Comparison of ENCODE assay signal across 15 cellular contexts in genomic region chr12:121532503-121533390, GRCh38. TPM values are rescaled to one million over a fixed set of nuclear protein-coding genes. Genes with fewer than 3 reads are reported as not detected.
DNase-seq lines count a peak whose midpoint lies in the region; ATAC-seq, FAIRE-seq and TF ChIP-seq lines count a peak whose summit lies in the region.
"Had no signal": no experiment of that assay in that cellular context is flagged by ENCODE, and none has a peak within 500 bp of the region (broad histone marks: within the 10 kb centered on the region; RNA-seq: fewer than 3 reads in every experiment).

No MANE protein-coding gene starts in this region.

- CTCF ChIA-PET in CD4-positive, alpha-beta T cell (lab: Charles Lee): no interaction called here
- CTCF ChIA-PET in OCI-LY7 (lab: Charles Lee; ENCODE audit: unreplicated experiment): no interaction called here

- TF ChIP-seq CTCF in CD4-positive, alpha-beta T cell (IDR thresholded peaks at IDR 0.05): no peak
- TF ChIP-seq CTCF in parathyroid adenoma (IDR thresholded peaks at IDR 0.05) (no peak), OCI-LY7 (conservative IDR thresholded peaks at IDR 0.05; ENCODE audit: low read length) (no peak), D721Med (IDR thresholded peaks at IDR 0.05; ENCODE audit: insufficient read depth, missing control alignments) (no peak)

- H3K4me3 Mint-ChIP-seq in CD4-positive, alpha-beta T cell: no peak overlapping the region
- peak overlapping the region; percentile 20 to 82 (median 58) for H3K4me3 Mint-ChIP-seq in IgD-negative memory B cell

- H4K20me1 ChIP-seq in OCI-LY7 (ENCODE audit: insufficient read depth, low read length): no peaks in the 10 kb centered on the region

- peaks cover 28% of the 10 kb centered on the region for H3K79me2 ChIP-seq in parathyroid adenoma
- H3K79me2 ChIP-seq in OCI-LY7 (ENCODE audit: insufficient read depth, low read depth, low read length): no peaks in the 10 kb centered on the region

- H3K4me2 ChIP-seq in parathyroid adenoma (ENCODE audit: low read length): no peak overlapping the region
- H3K4me2 ChIP-seq in OCI-LY7 (ENCODE audit: low read length): no peak overlapping the region
- H3K4me2 ChIP-seq: KMS-11 had no signal

- BruUV-seq in OCI-LY7 (replicated peaks; lab: Mats Ljungman, UMichigan): no TSS peak

- H3K27ac Mint-ChIP-seq in CD4-positive, alpha-beta T cell: peak overlapping the region; percentile 76
- H3K27ac Mint-ChIP-seq in IgD-negative memory B cell: peak overlapping the region; percentile 82 to 96 (median 95)

- peaks cover 63% of the 10 kb centered on the region for H3K4me1 Mint-ChIP-seq in CD4-positive, alpha-beta T cell (ENCODE audit: low read depth)
- peaks cover 43 to 48% (median 48%) of the 10 kb centered on the region in 3 donors for H3K4me1 Mint-ChIP-seq in IgD-negative memory B cell

- no peaks in the 10 kb centered on the region for H3K9me2 ChIP-seq in OCI-LY7 (ENCODE audit: insufficient read depth, low read length)

- H2AFZ ChIP-seq in parathyroid adenoma (no peak overlapping the region), OCI-LY7 (ENCODE audit: low read length) (no peak overlapping the region)

- H3K27me3 ChIP-seq in CD4-positive, alpha-beta T cell (ENCODE audit: control insufficient read depth, insufficient read depth, low read length): no peaks in the 10 kb centered on the region
- no peaks in the 10 kb centered on the region for H3K27me3 ChIP-seq in parathyroid adenoma (ENCODE audit: control insufficient read depth, insufficient read depth, low read length)

- POLR2A ChIA-PET in CD4-positive, alpha-beta T cell (lab: Charles Lee): interaction anchor here (1.3 kb wide), 1 partner anchor 94 kb away, joined by 3 read pairs; the partner anchor contains the start of gene ORAI1
- POLR2A ChIA-PET in OCI-LY7 (lab: Charles Lee): no interaction called here

- H3K36me3 ChIP-seq in parathyroid adenoma (ENCODE audit: control insufficient read depth, insufficient read depth, low read length) (no peaks in the 10 kb centered on the region), OCI-LY7 (ENCODE audit: insufficient read depth, low read length) (peaks cover 41% of the 10 kb centered on the region)

- no peak for ATAC-seq in CD4-positive, alpha-beta T cell (ENCODE audit: poor library complexity)

- no peaks in the 10 kb centered on the region for H3K27me3 Mint-ChIP-seq in CD4-positive, alpha-beta T cell
- no peaks in the 10 kb centered on the region for H3K27me3 Mint-ChIP-seq in IgD-negative memory B cell
- H3K27me3 Mint-ChIP-seq: activated naive CD8-positive, alpha-beta T cell treated with anti-CD3 and anti-CD28 coated beads, Interleukin-2, amount 10 ng/mL, durations not matched to agents 7 days and 5 days had no signal

- H3K9me3 Mint-ChIP-seq in CD4-positive, alpha-beta T cell: no peaks in the 10 kb centered on the region
- no peaks in the 10 kb centered on the region for H3K9me3 Mint-ChIP-seq in IgD-negative memory B cell
- H3K9me3 Mint-ChIP-seq: activated naive CD8-positive, alpha-beta T cell treated with anti-CD3 and anti-CD28 coated beads, Interleukin-2, amount 10 ng/mL, durations not matched to agents 7 days and 5 days had no signal

- H3K27ac ChIP-seq in CD4-positive, alpha-beta T cell (ENCODE audit: low read depth, low read length): no peak overlapping the region
- H3K27ac ChIP-seq in parathyroid adenoma: peak overlapping the region; percentile 22
- H3K27ac ChIP-seq in OCI-LY7 (ENCODE audit: low read depth, low read length, poor library complexity, severe bottlenecking): no peak overlapping the region
- H3K27ac ChIP-seq: KMS-11 had no signal

- no peak overlapping the region for H3K9ac ChIP-seq in parathyroid adenoma
- H3K9ac ChIP-seq: KMS-11 had no signal

- peaks cover 31% of the 10 kb centered on the region for H3K4me1 ChIP-seq in parathyroid adenoma
- peaks cover 54% of the 10 kb centered on the region for H3K4me1 ChIP-seq in OCI-LY7 (ENCODE audit: insufficient read depth, low read length, poor library complexity, severe bottlenecking)

- no peaks in the 10 kb centered on the region for H3K9me3 ChIP-seq in CD4-positive, alpha-beta T cell (ENCODE audit: control insufficient read depth, low read length)
- H3K9me3 ChIP-seq in parathyroid adenoma (ENCODE audit: control insufficient read depth, low read length) (no peaks in the 10 kb centered on the region), OCI-LY7 (ENCODE audit: low read length) (no peaks in the 10 kb centered on the region)

- peaks cover 43% of the 10 kb centered on the region for H3K36me3 Mint-ChIP-seq in CD4-positive, alpha-beta T cell (ENCODE audit: low read depth)
- H3K36me3 Mint-ChIP-seq in IgD-negative memory B cell: peaks cover 8% of the 10 kb centered on the region

- intact Hi-C loops in CD4-positive, alpha-beta T cell (cut with DNase I, micrococcal nuclease): loop anchor here (2.0 to 10.0 kb wide), 2 partner anchors 32 to 252 kb away; no protein-coding TSS in a partner anchor
- intact Hi-C loops in OCI-LY7 (cut with micrococcal nuclease; ENCODE audit: unreplicated experiment): no loop called here

- DNase-seq in CD4-positive, alpha-beta T cell: no peak
- DNase-seq in fibroblast of gingiva (ENCODE audit: low read depth) (peak; percentile 36), middle frontal gyrus (ENCODE audit: extremely low spot score, low spot score) (no peak), OCI-LY7 (ENCODE audit: low spot score) (no peak), D721Med (ENCODE audit: insufficient read length, low spot score) (no peak)
- DNase-seq in stimulated activated naive CD4-positive, alpha-beta T cell (lab: John Stamatoyannopoulos, UW): no peak
- DNase-seq: activated CD4-positive, alpha-beta T cell treated with anti-CD3 and anti-CD28 coated beads for 4 hours; activated naive CD8-positive, alpha-beta T cell treated with anti-CD3 and anti-CD28 coated beads, Interleukin-2, amount 10 ng/mL, durations not matched to agents 7 days and 5 days; DND-41; kidney glomerular epithelial cell; retina had no signal

- H3K4me3 ChIP-seq in parathyroid adenoma (ENCODE audit: low read depth, low read length): no peak overlapping the region
- no peak overlapping the region for H3K4me3 ChIP-seq in OCI-LY7 (ENCODE audit: low read depth, low read length, poor library complexity, severe bottlenecking)

- no peak for FAIRE-seq in D721Med (lab: Jason Lieb, UNC)
- FAIRE-seq: endothelial cell of umbilical vein had no signal

RNA-seq across cellular contexts. Expression of gene KDM2B, which starts 48.1 kb away (rescaled TPM):
- 10 to 100 TPM; 60.4 to 62.6 TPM for total RNA-seq in CD4-positive, alpha-beta T cell
- polyA plus RNA-seq in IgD-negative memory B cell: 49.0 TPM
- 75.1 and 78.5 TPM in 2 replicates for total RNA-seq in OCI-LY7 (2014; rRNA removed; shearing (Covaris generic))
- 88.0 and 93.6 TPM in 2 replicates for total RNA-seq in OCI-LY7 (2022)
